Comparison of ENCODE assay signal across 28 cellular contexts in genomic region chr5:90824436-90824835, GRCh38.
"Had no signal": no experiment of that assay in that cellular context is flagged by ENCODE, and none has a peak within 500 bp of the region (broad histone marks: within the 10 kb centered on the region; RNA-seq: fewer than 3 reads in every experiment).

No MANE protein-coding gene starts in this region.

- FAIRE-seq: RCC 7860 had no signal

- H3K36me3 ChIP-seq: breast epithelium, colonic mucosa, SJSA1 had no signal

- H3K9me3 ChIP-seq: breast epithelium, colonic mucosa, SJSA1 had no signal

- ATAC-seq: activated CD8-positive, alpha-beta T cell treated with anti-CD3 and anti-CD28 coated beads, Interleukin-2, amount 10 ng/mL, durations not matched to agents 7 days and 5 days; PC-3; SK-N-SH treated with all-trans-retinoic acid at 6 μM for 48 hours; WTC11 had no signal

- H3K27me3 ChIP-seq: breast epithelium, colonic mucosa, SJSA1 had no signal

- H3K4me1 ChIP-seq: breast epithelium, colonic mucosa, SJSA1 had no signal

- H3K4me3 ChIP-seq: breast epithelium, colonic mucosa, SJSA1 had no signal

- DNase-seq: activated CD4-positive, alpha-beta T cell treated with anti-CD3 and anti-CD28 coated beads for 48 hours; activated CD4-positive, alpha-beta T cell treated with anti-CD3 and anti-CD28 coated beads, Interleukin-2, amount 50 U/mL, for 4 hours; activated CD4-positive, CD25-positive, alpha-beta regulatory T cell treated with anti-CD3 and anti-CD28 coated beads, Interleukin-2, amount 50 U/mL, for 72 hours; activated CD8-positive, alpha-beta memory T cell treated with anti-CD3 and anti-CD28 coated beads, Interleukin-2, amount 50 U/mL, for 48 hours; activated CD8-positive, alpha-beta T cell treated with anti-CD3 and anti-CD28 coated beads, Interleukin-2, amount 10 ng/mL, durations not matched to agents 7 days and 5 days; activated naive CD4-positive, alpha-beta T cell; activated T-cell treated with anti-CD3 and anti-CD28 coated beads, Interleukin-2, amount 50 U/mL, for 1 hour; aorta; caudate nucleus; colonic mucosa; NCI-H1092; NCI-H1417 treated with DMSO at 0.1 percent for 48 hours; NCI-H1694; NCI-H2029; NCI-H2107; NCI-H2171 treated with DMSO at 0.1 percent for 48 hours; NCI-H226; NCI-H526; NCI-H774; NK-92 treated with Interleukin-12 subunit alpha and Interleukin-12 subunit beta, amount 100 ng/mL, for 24 hours; PC-3; SHP77; SW 1271 had no signal

- H3K27ac ChIP-seq: breast epithelium, colonic mucosa, SJSA1 had no signal
